ENCODE assay signal across 24 cellular contexts in the genomic region with DNA sequence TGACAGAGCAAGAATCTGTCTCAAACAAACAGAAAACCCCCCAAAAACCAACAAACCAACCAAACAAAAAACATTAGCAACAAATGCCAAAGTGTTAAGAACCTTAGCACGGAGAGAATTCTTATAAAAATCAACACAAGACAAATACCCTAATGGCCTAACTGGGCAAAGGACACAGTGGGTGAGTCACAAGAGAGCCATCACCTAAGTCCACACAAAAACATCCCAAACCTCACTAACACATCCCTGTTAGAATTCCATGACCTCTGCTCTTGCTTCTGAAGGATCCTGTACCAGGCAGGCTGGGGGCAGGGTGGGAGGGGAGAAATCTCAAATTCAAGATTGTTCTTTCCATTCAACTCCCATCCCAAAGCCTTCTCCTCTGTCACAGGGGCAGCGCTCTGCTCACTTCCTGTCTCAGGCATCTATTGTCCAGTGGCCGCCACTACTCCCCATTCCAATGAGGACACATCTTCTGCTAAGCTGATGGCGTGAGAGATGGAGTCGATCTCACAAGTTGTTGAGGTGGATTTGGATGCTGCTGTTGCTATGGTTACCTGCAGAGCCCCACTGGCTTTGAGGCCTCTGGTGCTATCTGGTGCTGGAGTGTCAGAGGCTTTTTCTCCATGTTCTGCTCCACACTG. TPM values are rescaled to one million over a fixed set of nuclear protein-coding genes. Genes with fewer than 3 reads are reported as not detected.
DNase-seq lines count a peak whose midpoint lies in the region; ATAC-seq and TF ChIP-seq lines count a peak whose summit lies in the region.
"Had no signal": no experiment of that assay in that cellular context is flagged by ENCODE, and none has a peak within 500 bp of the region (broad histone marks: within the 10 kb centered on the region; RNA-seq: fewer than 3 reads in every experiment).

No MANE protein-coding gene starts in this region.

- no peaks in the 10 kb centered on the region for H3K27me3 Mint-ChIP-seq in activated naive CD8-positive, alpha-beta T cell treated with anti-CD3 and anti-CD28 coated beads, Interleukin-2, amount 50 U/mL, for 24 hours
- H3K27me3 Mint-ChIP-seq in activated naive CD8-positive, alpha-beta T cell treated with anti-CD3 and anti-CD28 coated beads for 36 hours = no peaks in the 10 kb centered on the region
- no peaks in the 10 kb centered on the region for H3K27me3 Mint-ChIP-seq in T-helper 17 cell
- H3K27me3 Mint-ChIP-seq: activated CD4-positive, alpha-beta T cell treated with anti-CD3 and anti-CD28 coated beads, Interleukin-2, amount 10 ng/mL, durations not matched to agents 7 days and 5 days had no signal

- H3K9me3 Mint-ChIP-seq in activated naive CD8-positive, alpha-beta T cell treated with anti-CD3 and anti-CD28 coated beads, Interleukin-2, amount 50 U/mL, for 24 hours = no peaks in the 10 kb centered on the region
- H3K9me3 Mint-ChIP-seq in activated naive CD8-positive, alpha-beta T cell treated with anti-CD3 and anti-CD28 coated beads for 36 hours = no peaks in the 10 kb centered on the region
- H3K9me3 Mint-ChIP-seq: activated CD4-positive, alpha-beta T cell treated with anti-CD3 and anti-CD28 coated beads, Interleukin-2, amount 10 ng/mL, durations not matched to agents 7 days and 5 days had no signal

- H3K9me3 ChIP-seq in T-helper 17 cell (ENCODE audit: control insufficient read depth, low read length, poor library complexity, severe bottlenecking) (no peaks in the 10 kb centered on the region), lower lobe of right lung (no peaks in the 10 kb centered on the region), stomach (no peaks in the 10 kb centered on the region)
- H3K9me3 ChIP-seq: MG63 had no signal

- no peak overlapping the region for H3K4me3 Mint-ChIP-seq in activated naive CD8-positive, alpha-beta T cell treated with anti-CD3 and anti-CD28 coated beads, Interleukin-2, amount 50 U/mL, for 24 hours
- H3K4me3 Mint-ChIP-seq in activated naive CD8-positive, alpha-beta T cell treated with anti-CD3 and anti-CD28 coated beads for 36 hours = no peak overlapping the region
- H3K4me3 Mint-ChIP-seq in T-helper 17 cell = no peak overlapping the region
- H3K4me3 Mint-ChIP-seq: activated CD4-positive, alpha-beta T cell treated with anti-CD3 and anti-CD28 coated beads, Interleukin-2, amount 10 ng/mL, durations not matched to agents 7 days and 5 days; brain had no signal

- no peak for TF ChIP-seq POLR2A in stomach (IDR thresholded peaks at IDR 0.05)

- 84 to 95% (median 92%) methylated on average over 5 of the region's 5 CpGs for WGBS in stomach, 5 donors

- ATAC-seq in activated naive CD8-positive, alpha-beta T cell treated with anti-CD3 and anti-CD28 coated beads, Interleukin-2, amount 50 U/mL, for 24 hours = peak; percentile 38
- ATAC-seq in T-helper 17 cell = no peak
- no peak for ATAC-seq in lower lobe of right lung
- ATAC-seq in GM19463 (IDR thresholded peaks at IDR 0.05; ENCODE audit: unreplicated experiment) = no peak
- ATAC-seq: foreskin keratinocyte, SK-N-SH treated with all-trans-retinoic acid at 6 μM for 48 hours had no signal

- intact Hi-C loops in lower lobe of right lung (cut with DNase I) = no loop called here
- intact Hi-C loops in stomach (cut with DNase I; ENCODE audit: low total_unique reads) = no loop called here

- TF ChIP-seq CTCF in lower lobe of right lung (IDR thresholded peaks at IDR 0.05) = no peak
- no peak for TF ChIP-seq CTCF in stomach (IDR thresholded peaks at IDR 0.05)

- H3K4me3 ChIP-seq in lower lobe of right lung = no peak overlapping the region
- H3K4me3 ChIP-seq in stomach = no peak overlapping the region
- H3K4me3 ChIP-seq: MG63 had no signal

- H3K36me3 ChIP-seq in lower lobe of right lung = peaks cover 33% of the 10 kb centered on the region
- H3K36me3 ChIP-seq in stomach = peaks cover under 1 to 38% (median 21%) of the 10 kb centered on the region in 4 donors
- H3K36me3 ChIP-seq: MG63, WERI-Rb-1 had no signal

- H3K27me3 ChIP-seq in lower lobe of right lung (ENCODE audit: low read depth) (no peaks in the 10 kb centered on the region), stomach (no peaks in the 10 kb centered on the region)
- H3K27me3 ChIP-seq: foreskin keratinocyte, MG63 had no signal

- H3K27ac Mint-ChIP-seq in activated naive CD8-positive, alpha-beta T cell treated with anti-CD3 and anti-CD28 coated beads, Interleukin-2, amount 50 U/mL, for 24 hours = no peak overlapping the region
- no peak overlapping the region for H3K27ac Mint-ChIP-seq in activated naive CD8-positive, alpha-beta T cell treated with anti-CD3 and anti-CD28 coated beads for 36 hours
- peak overlapping the region; percentile 34 for H3K27ac Mint-ChIP-seq in T-helper 17 cell
- H3K27ac Mint-ChIP-seq: activated CD4-positive, alpha-beta T cell treated with anti-CD3 and anti-CD28 coated beads, Interleukin-2, amount 10 ng/mL, durations not matched to agents 7 days and 5 days; brain had no signal

- DNase-seq in activated naive CD8-positive, alpha-beta T cell treated with anti-CD3 and anti-CD28 coated beads, Interleukin-2, amount 50 U/mL, for 24 hours = no peak
- DNase-seq in activated naive CD8-positive, alpha-beta T cell treated with anti-CD3 and anti-CD28 coated beads for 36 hours = no peak
- no peak for DNase-seq in T-helper 17 cell
- DNase-seq in lower lobe of right lung = peak; percentile 15
- peak; percentile 11 for DNase-seq in stomach
- DNase-seq in NOMO-1 treated with dmso at 0.1 percent for 144 hours (lab: John Stamatoyannopoulos, UW; ENCODE audit: unreplicated experiment) = no peak
- DNase-seq in NCI-H1436 treated with DMSO at 0.1 percent for 48 hours (lab: John Stamatoyannopoulos, UW) = no peak
- DNase-seq: activated CD4-positive, alpha-beta T cell treated with anti-CD3 and anti-CD28 coated beads, Interleukin-2, amount 10 ng/mL, durations not matched to agents 7 days and 5 days; activated gamma-delta T cell; effector CD4-positive, alpha-beta T cell; foreskin keratinocyte; mesenchymal stem cell; MG63; NCI-H1436; NCI-H526; occipital lobe; RPMI8226; stimulated activated CD4-positive, alpha-beta T cell treated with anti-CD3 and anti-CD28 coated beads, Interleukin-4, amount 100 ng/mL, for 1 hour; stimulated activated naive CD4-positive, alpha-beta T cell; WERI-Rb-1 had no signal

- H3K4me1 ChIP-seq in lower lobe of right lung (peaks cover 30% of the 10 kb centered on the region), stomach (peaks cover 20 to 57% (median 31%) of the 10 kb centered on the region in 4 donors)

- peaks cover 26% of the 10 kb centered on the region for H3K4me1 Mint-ChIP-seq in activated naive CD8-positive, alpha-beta T cell treated with anti-CD3 and anti-CD28 coated beads, Interleukin-2, amount 50 U/mL, for 24 hours
- peaks cover 28% of the 10 kb centered on the region for H3K4me1 Mint-ChIP-seq in activated naive CD8-positive, alpha-beta T cell treated with anti-CD3 and anti-CD28 coated beads for 36 hours
- peaks cover 21% of the 10 kb centered on the region for H3K4me1 Mint-ChIP-seq in T-helper 17 cell

- peaks cover 28% of the 10 kb centered on the region for H3K36me3 Mint-ChIP-seq in activated naive CD8-positive, alpha-beta T cell treated with anti-CD3 and anti-CD28 coated beads, Interleukin-2, amount 50 U/mL, for 24 hours (ENCODE audit: low read depth)
- peaks cover 20% of the 10 kb centered on the region for H3K36me3 Mint-ChIP-seq in activated naive CD8-positive, alpha-beta T cell treated with anti-CD3 and anti-CD28 coated beads for 36 hours
- peaks cover 2% of the 10 kb centered on the region for H3K36me3 Mint-ChIP-seq in T-helper 17 cell (ENCODE audit: low read depth)
- H3K36me3 Mint-ChIP-seq: brain had no signal

- no peak overlapping the region for H3K27ac ChIP-seq in lower lobe of right lung
- no peak overlapping the region for H3K27ac ChIP-seq in stomach
- H3K27ac ChIP-seq: foreskin keratinocyte, WERI-Rb-1 had no signal

- no peak for TF ChIP-seq EP300 in stomach (IDR thresholded peaks at IDR 0.05)

RNA-seq across cellular contexts. Expression of gene IL15RA, which starts 9.2 kb away (rescaled TPM):
- total RNA-seq in activated naive CD8-positive, alpha-beta T cell treated with anti-CD3 and anti-CD28 coated beads for 36 hours = 10 to 100 TPM; 27.8 to 30.0 TPM
- total RNA-seq in T-helper 17 cell = 10 to 100 TPM; 12.6 to 13.0 TPM
- total RNA-seq in lower lobe of right lung = 28.5 TPM
- 10 to 100 TPM in 3 of 5 donors, 1 to 10 TPM in 2; 6.7 to 63.0 (median 16.1) TPM for total RNA-seq in stomach
- 10 to 100 TPM; 13.9 to 26.1 (median 15.7) TPM for polyA plus RNA-seq in stomach
- total RNA-seq: G401, occipital lobe had no signal

Comparison
In these comparisons a context has a peak if more than half of its experiments do, and no peak if none do; other contexts are left out.
1. DNase-seq: peak in lower lobe of right lung (single experiment) and stomach (single experiment); none in activated naive CD8-positive, alpha-beta T cell treated with anti-CD3 and anti-CD28 coated beads, Interleukin-2, amount 50 U/mL, for 24 hours (single experiment), activated naive CD8-positive, alpha-beta T cell treated with anti-CD3 and anti-CD28 coated beads for 36 hours (single experiment), T-helper 17 cell (0 of 3), NOMO-1 treated with dmso at 0.1 percent for 144 hours (single experiment) and NCI-H1436 treated with DMSO at 0.1 percent for 48 hours (single experiment).